ENCODE assay signal across 14 cellular contexts in genomic region chr1:216914974-216915373, GRCh38.
A peak's percentile ranks its signal among the peaks of the same experiment; 100 is the strongest.
DNase-seq lines count a peak whose midpoint lies in the region; ATAC-seq and TF ChIP-seq lines count a peak whose summit lies in the region.
"Had no signal": no experiment of that assay in that cellular context is flagged by ENCODE, and none has a peak within 500 bp of the region (broad histone marks: within the 10 kb centered on the region; RNA-seq: fewer than 3 reads in every experiment).

No MANE protein-coding gene starts in this region.

- H3K9ac ChIP-seq in H9 (ENCODE audit: extremely low read depth, insufficient read length, low read length), result no peak overlapping the region

- H3K36me3 ChIP-seq in sigmoid colon, result no peaks in the 10 kb centered on the region
- H3K36me3 ChIP-seq: SJSA1 had no signal

- no peak for TF ChIP-seq POLR2A in sigmoid colon (IDR thresholded peaks at IDR 0.05)

- H3K27ac ChIP-seq in H9 (ENCODE audit: insufficient read length, low read depth, low read length) (no peak overlapping the region), sigmoid colon (no peak overlapping the region)
- H3K27ac ChIP-seq: C4-2B, RWPE1, SJSA1 had no signal

- no peak overlapping the region for H2BK20ac ChIP-seq in H9 (ENCODE audit: low read depth, low read length, poor library complexity, severe bottlenecking)

- H2AFZ ChIP-seq in H9 (ENCODE audit: low read length), result no peak overlapping the region

- no peak overlapping the region for H4K5ac ChIP-seq in H9 (ENCODE audit: insufficient read length, low read depth, low read length)

- no peak overlapping the region for H3K4me2 ChIP-seq in H9 (ENCODE audit: insufficient read depth, insufficient read length, low read length)

- H3K14ac ChIP-seq in H9 (ENCODE audit: insufficient read depth, low read length), result no peak overlapping the region

- no peak overlapping the region for H2BK12ac ChIP-seq in H9 (ENCODE audit: insufficient read length, low read depth, low read length)

- no peaks in the 10 kb centered on the region for H3K4me1 Mint-ChIP-seq in stimulated activated memory B cell treated with anti-CD40 and anti-IgM and Interleukin-4, amounts not matched to agents 10 μg/mL and 1 μg/mL and 100 μg/mL, for 72 hours
- H3K4me1 Mint-ChIP-seq in H9, result peaks cover 5 to 8% of the 10 kb centered on the region in 2 experiments; a peak in 3 of 4 replicates
- H3K4me1 Mint-ChIP-seq: T-cell had no signal

- H4K20me1 ChIP-seq in H9 (ENCODE audit: control insufficient read depth, insufficient read depth, insufficient read length), result no peaks in the 10 kb centered on the region

- no peaks in the 10 kb centered on the region for H3K36me3 Mint-ChIP-seq in stimulated activated memory B cell treated with anti-CD40 and anti-IgM and Interleukin-4, amounts not matched to agents 10 μg/mL and 1 μg/mL and 100 μg/mL, for 72 hours
- H3K36me3 Mint-ChIP-seq in H9 (ENCODE audit: insufficient read depth in 1 of 3, low read depth in 3 of 3), result no peaks in the 10 kb centered on the region
- H3K36me3 Mint-ChIP-seq: T-cell had no signal

- no CpG with 5 or more reads among the region's 2 CpGs for WGBS in H9 (ENCODE audit: extremely low coverage, insufficient read length, low lambda C conversion rate)
- 84% methylated on average over 2 of the region's 2 CpGs for WGBS in sigmoid colon, 2 donors

- no peak overlapping the region for H3K4me3 ChIP-seq in choroid plexus epithelial cell (ENCODE audit: low read depth, low read length)
- H3K4me3 ChIP-seq in sigmoid colon, result no peak overlapping the region
- H3K4me3 ChIP-seq: SJSA1 had no signal

- no peak overlapping the region for H2BK120ac ChIP-seq in H9 (ENCODE audit: low read depth, low read length, poor library complexity, severe bottlenecking)

- no peak overlapping the region for H3K27ac Mint-ChIP-seq in stimulated activated memory B cell treated with anti-CD40 and anti-IgM and Interleukin-4, amounts not matched to agents 10 μg/mL and 1 μg/mL and 100 μg/mL, for 72 hours
- no peak overlapping the region for H3K27ac Mint-ChIP-seq in H9
- H3K27ac Mint-ChIP-seq: T-cell had no signal

- no peak overlapping the region for H3K18ac ChIP-seq in H9 (ENCODE audit: insufficient read length, low read depth, low read length)

- DNase-seq in HuH-7 (ENCODE audit: low spot score) (peak; percentile 33), SKM-1 (lab: John Stamatoyannopoulos, UW; ENCODE audit: unreplicated experiment) (peak; percentile 75), choroid plexus epithelial cell (ENCODE audit: low read depth) (peak; percentile 39), H9 (no peak), iPS-NIHi7 (ENCODE audit: extremely low spot score) (no peak), sigmoid colon (no peak)
- DNase-seq: NCI-H1417, NCI-H2081, NCI-H526 treated with DMSO at 0.1 percent for 48 hours, T-cell had no signal

- no peak overlapping the region for H4K91ac ChIP-seq in H9 (ENCODE audit: insufficient read length, low read depth, low read length)

- H3K23ac ChIP-seq in H9 (ENCODE audit: insufficient read length, low read depth, low read length), result no peak overlapping the region

- peaks cover 4% of the 10 kb centered on the region for H3K9me3 Mint-ChIP-seq in stimulated activated memory B cell treated with anti-CD40 and anti-IgM and Interleukin-4, amounts not matched to agents 10 μg/mL and 1 μg/mL and 100 μg/mL, for 72 hours
- no peaks in the 10 kb centered on the region for H3K9me3 Mint-ChIP-seq in H9

- H3K79me2 ChIP-seq in H9 (ENCODE audit: insufficient read depth, low read length), result no peaks in the 10 kb centered on the region

- H3K56ac ChIP-seq in H9 (ENCODE audit: insufficient read length, low read depth, low read length), result no peak overlapping the region

- H3K9me3 ChIP-seq in H9 (ENCODE audit: control insufficient read depth, low read depth, low read length) (no peaks in the 10 kb centered on the region), sigmoid colon (no peaks in the 10 kb centered on the region)
- H3K9me3 ChIP-seq: SJSA1 had no signal

- H2BK15ac ChIP-seq in H9 (ENCODE audit: low read depth, low read length), result no peak overlapping the region

- no peaks in the 10 kb centered on the region for H3K79me1 ChIP-seq in H9 (ENCODE audit: insufficient read depth, low read depth, low read length, poor library complexity, severe bottlenecking)

- no peak overlapping the region for H3K4me3 Mint-ChIP-seq in stimulated activated memory B cell treated with anti-CD40 and anti-IgM and Interleukin-4, amounts not matched to agents 10 μg/mL and 1 μg/mL and 100 μg/mL, for 72 hours
- H3K4me3 Mint-ChIP-seq in H9, result no peak overlapping the region
- H3K4me3 Mint-ChIP-seq: T-cell had no signal

- TF ChIP-seq CTCF in choroid plexus epithelial cell (conservative IDR thresholded peaks at IDR 0.05; ENCODE audit: low read depth, low read length), result no peak
- TF ChIP-seq CTCF in H9 (conservative IDR thresholded peaks at IDR 0.05), result no peak
- TF ChIP-seq CTCF in sigmoid colon (IDR thresholded peaks at IDR 0.05), result no peak

- ATAC-seq in stimulated activated memory B cell treated with anti-CD40 and anti-IgM and Interleukin-4, amounts not matched to agents 10 μg/mL and 1 μg/mL and 100 μg/mL, for 72 hours, result peak; percentile 20
- ATAC-seq: T-cell had no signal

- no peak overlapping the region for H3T11ph ChIP-seq in H9 (ENCODE audit: low read length)

- H2BK5ac ChIP-seq in H9 (ENCODE audit: insufficient read length, low read length), result no peak overlapping the region

- no peak for TF ChIP-seq EP300 in sigmoid colon (IDR thresholded peaks at IDR 0.05)

- H3K27me3 ChIP-seq in H9 (ENCODE audit: insufficient read depth, low read length) (no peaks in the 10 kb centered on the region), sigmoid colon (no peaks in the 10 kb centered on the region)
- H3K27me3 ChIP-seq: SJSA1 had no signal

- H4K8ac ChIP-seq in H9 (replicated peaks; ENCODE audit: insufficient read length, low read depth, low read length), result no peak overlapping the region

- no peak overlapping the region for H3K4ac ChIP-seq in H9 (ENCODE audit: low read depth, low read length)

- intact Hi-C loops in sigmoid colon (cut with DNase I), result no loop called here

- no peaks in the 10 kb centered on the region for H3K27me3 Mint-ChIP-seq in stimulated activated memory B cell treated with anti-CD40 and anti-IgM and Interleukin-4, amounts not matched to agents 10 μg/mL and 1 μg/mL and 100 μg/mL, for 72 hours
- H3K27me3 Mint-ChIP-seq in H9 (ENCODE audit: low read depth), result no peaks in the 10 kb centered on the region
- H3K27me3 Mint-ChIP-seq: T-cell had no signal

- H3K4me1 ChIP-seq in H9 (ENCODE audit: insufficient read depth, low read length), result no peaks in the 10 kb centered on the region
- H3K4me1 ChIP-seq in sigmoid colon, result no peaks in the 10 kb centered on the region
- H3K4me1 ChIP-seq: SJSA1 had no signal

- H3K23me2 ChIP-seq in H9 (ENCODE audit: insufficient read length, low read depth, low read length, poor library complexity, severe bottlenecking), result no peaks in the 10 kb centered on the region

- H2AK5ac ChIP-seq in H9 (ENCODE audit: insufficient read length, low read length), result no peak overlapping the region

Comparison
In these comparisons a context has a peak if more than half of its experiments do, and no peak if none do; other contexts are left out.
1. DNase-seq: peak in HuH-7 (single experiment), SKM-1 (single experiment) and choroid plexus epithelial cell (single experiment); none in H9 (single experiment), iPS-NIHi7 (single experiment) and sigmoid colon (single experiment).